ENCODE assay signal across 1 cellular context in genomic region chr6:79078057-79078969, GRCh38.
TF ChIP-seq lines count a peak whose summit lies in the region.

TSS of gene PHIP (minus strand) at chr6:79078254. CDS start at chr6:79078068, 186 bp downstream.

TF ChIP-seq in K562, 482 proteins besides CTCF, POLR2A, EP300 and RAD21 (continued from another document and continues in another):
- no peak for TF ChIP-seq ZNF318 (IDR thresholded peaks at IDR 0.05; ENCODE audit: borderline replicate concordance in 1 of 2, low read depth in 1 of 2)
- TF ChIP-seq ZBTB11 (CRISPR knock-in tag; IDR thresholded peaks at IDR 0.05): peak in 1 of 3 experiments; percentile 54; a peak in 1 of 6 replicates
- no peak for TF ChIP-seq HNRNPL (IDR thresholded peaks at IDR 0.05; ENCODE audit: low read depth, low read length)
- no peak for TF ChIP-seq CBFB (CRISPR knock-in tag; IDR thresholded peaks at IDR 0.05)
- TF ChIP-seq ZNF764 (CRISPR knock-in tag; IDR thresholded peaks at IDR 0.05; ENCODE audit: low read depth): no peak
- TF ChIP-seq ATF3 (IDR thresholded peaks at IDR 0.05): peak; percentile 65
- TF ChIP-seq ATF3 (CRISPR knock-in tag; conservative IDR thresholded peaks at IDR 0.05): no peak
- no peak for TF ChIP-seq EZH2 (IDR thresholded peaks at IDR 0.05; ENCODE audit: borderline replicate concordance, low read depth, low read length)
- TF ChIP-seq EP400 (IDR thresholded peaks at IDR 0.05): peak; percentile 91
- no peak for TF ChIP-seq ZNF668 (CRISPR knock-in tag; IDR thresholded peaks at IDR 0.05)
- TF ChIP-seq ZNF780A (CRISPR knock-in tag; IDR thresholded peaks at IDR 0.05): no peak
- TF ChIP-seq ZKSCAN8 (CRISPR knock-in tag; IDR thresholded peaks at IDR 0.05): no peak
- TF ChIP-seq KLF6 (CRISPR knock-in tag; IDR thresholded peaks at IDR 0.05; ENCODE audit: borderline replicate concordance): no peak
- no peak for TF ChIP-seq MAFG (tag; conservative IDR thresholded peaks at IDR 0.05)
- TF ChIP-seq HDAC2 (IDR thresholded peaks at IDR 0.05): peak; percentile 47; the same call in 1 of the 2 replicates
- no peak for TF ChIP-seq C11orf30 (IDR thresholded peaks at IDR 0.05; ENCODE audit: low read depth)
- no peak for TF ChIP-seq USF1 (CRISPR knock-in tag; IDR thresholded peaks at IDR 0.05)
- TF ChIP-seq ZNF445 (CRISPR knock-in tag; IDR thresholded peaks at IDR 0.05; ENCODE audit: low read depth): no peak
- no peak for TF ChIP-seq ZNF766 (CRISPR knock-in tag; conservative IDR thresholded peaks at IDR 0.05)
- no peak for TF ChIP-seq ELK1 (CRISPR knock-in tag; IDR thresholded peaks at IDR 0.05)
- no peak for TF ChIP-seq ZNF212 (CRISPR knock-in tag; IDR thresholded peaks at IDR 0.05)
- TF ChIP-seq SUPT5H (IDR thresholded peaks at IDR 0.05): peak; percentile 81
- no peak for TF ChIP-seq THRAP3 (IDR thresholded peaks at IDR 0.05; ENCODE audit: borderline replicate concordance)
- TF ChIP-seq EGR1 (conservative IDR thresholded peaks at IDR 0.05): peak; percentile 89
- no peak for TF ChIP-seq ZNF695 (CRISPR knock-in tag; IDR thresholded peaks at IDR 0.05)
- TF ChIP-seq DACH1 (IDR thresholded peaks at IDR 0.05; ENCODE audit: partially characterized antibody): no peak
- no peak for TF ChIP-seq ZBTB33 (CRISPR knock-in tag; IDR thresholded peaks at IDR 0.05)
- TF ChIP-seq PHB2 (IDR thresholded peaks at IDR 0.05; ENCODE audit: low read depth): no peak
- peak; percentile 50 for TF ChIP-seq SAP30 (IDR thresholded peaks at IDR 0.05; ENCODE audit: borderline replicate concordance, insufficient read depth, low read depth, low read length, poor library complexity, severe bottlenecking)
- 0 out of 2 replicates have a peak, but pooled peaks have one; percentile 42 for TF ChIP-seq CHAMP1 (IDR thresholded peaks at IDR 0.05)
- no peak for TF ChIP-seq MYBL2 (IDR thresholded peaks at IDR 0.05; ENCODE audit: low read depth)
- no peak for TF ChIP-seq MYBL2 (CRISPR knock-in tag; IDR thresholded peaks at IDR 0.05; ENCODE audit: borderline replicate concordance)
- no peak for TF ChIP-seq ZNF584 (CRISPR knock-in tag; IDR thresholded peaks at IDR 0.05; ENCODE audit: low read depth)
- TF ChIP-seq NFE2 (IDR thresholded peaks at IDR 0.05; ENCODE audit: low read depth): no peak
- TF ChIP-seq KDM4B (IDR thresholded peaks at IDR 0.05; ENCODE audit: borderline replicate concordance in 2 of 2, low read depth in 1 of 2): 0 out of 4 replicates have a peak, but pooled peaks of 1 of the 2 experiments have one; percentile 81
- no peak for TF ChIP-seq ZSCAN32 (CRISPR knock-in tag; IDR thresholded peaks at IDR 0.05)
- no peak for TF ChIP-seq STAT5B (CRISPR knock-in tag; IDR thresholded peaks at IDR 0.05)
- TF ChIP-seq HBP1 (CRISPR knock-in tag; IDR thresholded peaks at IDR 0.05): no peak
- no peak for TF ChIP-seq ZNF316 (IDR thresholded peaks at IDR 0.05)
- peak; percentile 80 for TF ChIP-seq GTF2A2 (tag; IDR thresholded peaks at IDR 0.05)
- no peak for TF ChIP-seq ZNF224 (CRISPR knock-in tag; IDR thresholded peaks at IDR 0.05)
- no peak for TF ChIP-seq COPS2 (conservative IDR thresholded peaks at IDR 0.05)
- TF ChIP-seq ZNF444 (CRISPR knock-in tag; IDR thresholded peaks at IDR 0.05): no peak
